In genomic region chr2:130241041-130241707, GRCh38 we compare ENCODE assay signal across 1 cellular context.
TF ChIP-seq lines count a peak whose summit lies in the region.

No MANE protein-coding gene starts in this region.

TF ChIP-seq in HEK293, 187 proteins besides CTCF, POLR2A, EP300 and RAD21 (continued from another document):
- no peak for TF ChIP-seq REST (tag by site-specific recombination; IDR thresholded peaks at IDR 0.05)
- TF ChIP-seq ZNF600 (tag by site-specific recombination; IDR thresholded peaks at IDR 0.05) = no peak
- no peak for TF ChIP-seq HOXD13 (CRISPR knock-in tag; IDR thresholded peaks at IDR 0.05; ENCODE audit: borderline replicate concordance)
- TF ChIP-seq, protein P1, sequence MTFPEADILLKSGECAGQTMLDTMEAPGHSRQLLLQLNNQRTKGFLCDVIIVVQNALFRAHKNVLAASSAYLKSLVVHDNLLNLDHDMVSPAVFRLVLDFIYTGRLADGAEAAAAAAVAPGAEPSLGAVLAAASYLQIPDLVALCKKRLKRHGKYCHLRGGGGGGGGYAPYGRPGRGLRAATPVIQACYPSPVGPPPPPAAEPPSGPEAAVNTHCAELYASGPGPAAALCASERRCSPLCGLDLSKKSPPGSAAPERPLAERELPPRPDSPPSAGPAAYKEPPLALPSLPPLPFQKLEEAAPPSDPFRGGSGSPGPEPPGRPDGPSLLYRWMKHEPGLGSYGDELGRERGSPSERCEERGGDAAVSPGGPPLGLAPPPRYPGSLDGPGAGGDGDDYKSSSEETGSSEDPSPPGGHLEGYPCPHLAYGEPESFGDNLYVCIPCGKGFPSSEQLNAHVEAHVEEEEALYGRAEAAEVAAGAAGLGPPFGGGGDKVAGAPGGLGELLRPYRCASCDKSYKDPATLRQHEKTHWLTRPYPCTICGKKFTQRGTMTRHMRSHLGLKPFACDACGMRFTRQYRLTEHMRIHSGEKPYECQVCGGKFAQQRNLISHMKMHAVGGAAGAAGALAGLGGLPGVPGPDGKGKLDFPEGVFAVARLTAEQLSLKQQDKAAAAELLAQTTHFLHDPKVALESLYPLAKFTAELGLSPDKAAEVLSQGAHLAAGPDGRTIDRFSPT (tag by site-specific recombination; IDR thresholded peaks at IDR 0.05) = peak; percentile 71
- peak; percentile 23 for TF ChIP-seq SP2 (tag by site-specific recombination; IDR thresholded peaks at IDR 0.05)
- TF ChIP-seq KLF17 (tag by site-specific recombination; IDR thresholded peaks at IDR 0.05) = 0 out of 2 replicates have a peak, but pooled peaks have one; percentile 39
- TF ChIP-seq, protein P2, sequence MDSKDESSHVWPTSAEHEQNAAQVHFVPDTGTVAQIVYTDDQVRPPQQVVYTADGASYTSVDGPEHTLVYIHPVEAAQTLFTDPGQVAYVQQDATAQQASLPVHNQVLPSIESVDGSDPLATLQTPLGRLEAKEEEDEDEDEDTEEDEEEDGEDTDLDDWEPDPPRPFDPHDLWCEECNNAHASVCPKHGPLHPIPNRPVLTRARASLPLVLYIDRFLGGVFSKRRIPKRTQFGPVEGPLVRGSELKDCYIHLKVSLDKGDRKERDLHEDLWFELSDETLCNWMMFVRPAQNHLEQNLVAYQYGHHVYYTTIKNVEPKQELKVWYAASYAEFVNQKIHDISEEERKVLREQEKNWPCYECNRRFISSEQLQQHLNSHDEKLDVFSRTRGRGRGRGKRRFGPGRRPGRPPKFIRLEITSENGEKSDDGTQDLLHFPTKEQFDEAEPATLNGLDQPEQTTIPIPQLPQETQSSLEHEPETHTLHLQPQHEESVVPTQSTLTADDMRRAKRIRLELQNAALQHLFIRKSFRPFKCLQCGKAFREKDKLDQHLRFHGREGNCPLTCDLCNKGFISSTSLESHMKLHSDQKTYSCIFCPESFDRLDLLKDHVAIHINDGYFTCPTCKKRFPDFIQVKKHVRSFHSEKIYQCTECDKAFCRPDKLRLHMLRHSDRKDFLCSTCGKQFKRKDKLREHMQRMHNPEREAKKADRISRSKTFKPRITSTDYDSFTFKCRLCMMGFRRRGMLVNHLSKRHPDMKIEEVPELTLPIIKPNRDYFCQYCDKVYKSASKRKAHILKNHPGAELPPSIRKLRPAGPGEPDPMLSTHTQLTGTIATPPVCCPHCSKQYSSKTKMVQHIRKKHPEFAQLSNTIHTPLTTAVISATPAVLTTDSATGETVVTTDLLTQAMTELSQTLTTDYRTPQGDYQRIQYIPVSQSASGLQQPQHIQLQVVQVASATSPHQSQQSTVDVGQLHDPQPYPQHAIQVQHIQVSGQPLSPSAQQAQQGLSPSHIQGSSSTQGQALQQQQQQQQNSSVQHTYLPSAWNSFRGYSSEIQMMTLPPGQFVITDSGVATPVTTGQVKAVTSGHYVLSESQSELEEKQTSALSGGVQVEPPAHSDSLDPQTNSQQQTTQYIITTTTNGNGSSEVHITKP (tag by site-specific recombination; IDR thresholded peaks at IDR 0.05) = peak; percentile 32; the same call in 1 of the 2 replicates
- peak; percentile 27; the same call in 1 of the 2 replicates for TF ChIP-seq PRDM1 (tag by site-specific recombination; IDR thresholded peaks at IDR 0.05)
- no peak for TF ChIP-seq ZNF785 (tag by site-specific recombination; IDR thresholded peaks at IDR 0.05)
- TF ChIP-seq ZNF398 (tag by site-specific recombination; IDR thresholded peaks at IDR 0.05) = no peak
- no peak for TF ChIP-seq ZNF133 (tag by site-specific recombination; IDR thresholded peaks at IDR 0.05)
- no peak for TF ChIP-seq ZNF510 (tag by site-specific recombination; IDR thresholded peaks at IDR 0.05; ENCODE audit: insufficient replicate concordance)
- TF ChIP-seq ZNF777 (tag by site-specific recombination; IDR thresholded peaks at IDR 0.05; ENCODE audit: borderline replicate concordance) = no peak
- no peak for TF ChIP-seq SALL2 (tag by site-specific recombination; IDR thresholded peaks at IDR 0.05; ENCODE audit: borderline replicate concordance)
